ENCODE assay signal across 1 cellular context in the genomic region with DNA sequence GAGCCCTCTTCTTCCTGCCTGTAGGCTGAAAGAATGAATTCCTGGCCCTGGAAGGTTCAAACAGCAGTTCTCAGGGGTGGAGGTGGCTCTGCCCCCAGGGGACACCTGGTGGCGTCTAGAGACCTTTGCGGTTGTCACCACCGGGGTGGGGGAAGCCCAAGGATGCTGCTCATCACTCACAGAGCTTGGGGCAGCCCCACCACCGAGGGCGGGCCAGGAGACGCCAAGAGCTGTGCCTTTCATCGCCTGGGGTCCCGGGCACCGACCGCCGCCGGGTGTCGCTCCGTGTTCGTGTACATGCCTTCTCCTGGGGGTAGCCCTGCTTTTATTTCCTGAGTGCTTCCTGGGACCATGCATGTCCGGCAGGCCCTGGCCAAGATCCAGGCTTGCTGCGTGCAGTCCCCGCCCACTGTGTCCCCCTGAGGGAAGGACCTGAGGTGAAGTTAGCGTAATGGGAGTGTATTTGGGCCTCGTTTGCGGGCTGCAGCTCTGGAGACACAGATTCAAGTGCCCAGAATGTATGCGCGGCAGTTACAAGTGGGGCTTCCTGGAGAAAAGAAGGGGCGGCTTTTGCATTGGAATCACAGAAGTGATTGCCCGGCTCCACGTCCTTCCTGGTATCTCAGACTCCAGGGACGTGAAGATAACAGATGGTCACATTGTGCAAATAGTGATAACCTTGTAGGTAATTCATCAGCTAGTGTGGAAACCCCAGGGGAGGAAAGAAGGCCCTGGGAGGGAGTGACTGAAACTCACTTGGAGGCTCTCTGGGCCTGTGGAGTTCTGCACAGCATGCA.
TF ChIP-seq lines count a peak whose summit lies in the region.

No MANE protein-coding gene starts in this region.

TF ChIP-seq in HepG2, 621 proteins besides CTCF, POLR2A, EP300 and RAD21 (continued from another document and continues in another):
- TF ChIP-seq, protein P1, sequence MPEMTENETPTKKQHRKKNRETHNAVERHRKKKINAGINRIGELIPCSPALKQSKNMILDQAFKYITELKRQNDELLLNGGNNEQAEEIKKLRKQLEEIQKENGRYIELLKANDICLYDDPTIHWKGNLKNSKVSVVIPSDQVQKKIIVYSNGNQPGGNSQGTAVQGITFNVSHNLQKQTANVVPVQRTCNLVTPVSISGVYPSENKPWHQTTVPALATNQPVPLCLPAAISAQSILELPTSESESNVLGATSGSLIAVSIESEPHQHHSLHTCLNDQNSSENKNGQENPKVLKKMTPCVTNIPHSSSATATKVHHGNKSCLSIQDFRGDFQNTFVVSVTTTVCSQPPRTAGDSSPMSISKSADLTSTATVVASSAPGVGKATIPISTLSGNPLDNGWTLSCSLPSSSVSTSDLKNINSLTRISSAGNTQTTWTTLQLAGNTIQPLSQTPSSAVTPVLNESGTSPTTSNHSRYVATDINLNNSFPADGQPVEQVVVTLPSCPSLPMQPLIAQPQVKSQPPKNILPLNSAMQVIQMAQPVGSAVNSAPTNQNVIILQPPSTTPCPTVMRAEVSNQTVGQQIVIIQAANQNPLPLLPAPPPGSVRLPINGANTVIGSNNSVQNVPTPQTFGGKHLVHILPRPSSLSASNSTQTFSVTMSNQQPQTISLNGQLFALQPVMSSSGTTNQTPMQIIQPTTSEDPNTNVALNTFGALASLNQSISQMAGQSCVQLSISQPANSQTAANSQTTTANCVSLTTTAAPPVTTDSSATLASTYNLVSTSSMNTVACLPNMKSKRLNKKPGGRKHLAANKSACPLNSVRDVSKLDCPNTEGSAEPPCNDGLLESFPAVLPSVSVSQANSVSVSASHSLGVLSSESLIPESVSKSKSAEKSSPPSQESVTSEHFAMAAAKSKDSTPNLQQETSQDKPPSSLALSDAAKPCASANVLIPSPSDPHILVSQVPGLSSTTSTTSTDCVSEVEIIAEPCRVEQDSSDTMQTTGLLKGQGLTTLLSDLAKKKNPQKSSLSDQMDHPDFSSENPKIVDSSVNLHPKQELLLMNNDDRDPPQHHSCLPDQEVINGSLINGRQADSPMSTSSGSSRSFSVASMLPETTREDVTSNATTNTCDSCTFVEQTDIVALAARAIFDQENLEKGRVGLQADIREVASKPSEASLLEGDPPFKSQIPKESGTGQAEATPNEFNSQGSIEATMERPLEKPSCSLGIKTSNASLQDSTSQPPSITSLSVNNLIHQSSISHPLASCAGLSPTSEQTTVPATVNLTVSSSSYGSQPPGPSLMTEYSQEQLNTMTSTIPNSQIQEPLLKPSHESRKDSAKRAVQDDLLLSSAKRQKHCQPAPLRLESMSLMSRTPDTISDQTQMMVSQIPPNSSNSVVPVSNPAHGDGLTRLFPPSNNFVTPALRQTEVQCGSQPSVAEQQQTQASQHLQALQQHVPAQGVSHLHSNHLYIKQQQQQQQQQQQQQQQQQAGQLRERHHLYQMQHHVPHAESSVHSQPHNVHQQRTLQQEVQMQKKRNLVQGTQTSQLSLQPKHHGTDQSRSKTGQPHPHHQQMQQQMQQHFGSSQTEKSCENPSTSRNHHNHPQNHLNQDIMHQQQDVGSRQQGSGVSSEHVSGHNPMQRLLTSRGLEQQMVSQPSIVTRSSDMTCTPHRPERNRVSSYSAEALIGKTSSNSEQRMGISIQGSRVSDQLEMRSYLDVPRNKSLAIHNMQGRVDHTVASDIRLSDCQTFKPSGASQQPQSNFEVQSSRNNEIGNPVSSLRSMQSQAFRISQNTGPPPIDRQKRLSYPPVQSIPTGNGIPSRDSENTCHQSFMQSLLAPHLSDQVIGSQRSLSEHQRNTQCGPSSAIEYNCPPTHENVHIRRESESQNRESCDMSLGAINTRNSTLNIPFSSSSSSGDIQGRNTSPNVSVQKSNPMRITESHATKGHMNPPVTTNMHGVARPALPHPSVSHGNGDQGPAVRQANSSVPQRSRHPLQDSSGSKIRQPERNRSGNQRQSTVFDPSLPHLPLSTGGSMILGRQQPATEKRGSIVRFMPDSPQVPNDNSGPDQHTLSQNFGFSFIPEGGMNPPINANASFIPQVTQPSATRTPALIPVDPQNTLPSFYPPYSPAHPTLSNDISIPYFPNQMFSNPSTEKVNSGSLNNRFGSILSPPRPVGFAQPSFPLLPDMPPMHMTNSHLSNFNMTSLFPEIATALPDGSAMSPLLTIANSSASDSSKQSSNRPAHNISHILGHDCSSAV (CRISPR knock-in tag; IDR thresholded peaks at IDR 0.05; ENCODE audit: borderline replicate concordance), result no peak
- TF ChIP-seq NBN (conservative IDR thresholded peaks at IDR 0.05), result no peak
- TF ChIP-seq, protein P2, sequence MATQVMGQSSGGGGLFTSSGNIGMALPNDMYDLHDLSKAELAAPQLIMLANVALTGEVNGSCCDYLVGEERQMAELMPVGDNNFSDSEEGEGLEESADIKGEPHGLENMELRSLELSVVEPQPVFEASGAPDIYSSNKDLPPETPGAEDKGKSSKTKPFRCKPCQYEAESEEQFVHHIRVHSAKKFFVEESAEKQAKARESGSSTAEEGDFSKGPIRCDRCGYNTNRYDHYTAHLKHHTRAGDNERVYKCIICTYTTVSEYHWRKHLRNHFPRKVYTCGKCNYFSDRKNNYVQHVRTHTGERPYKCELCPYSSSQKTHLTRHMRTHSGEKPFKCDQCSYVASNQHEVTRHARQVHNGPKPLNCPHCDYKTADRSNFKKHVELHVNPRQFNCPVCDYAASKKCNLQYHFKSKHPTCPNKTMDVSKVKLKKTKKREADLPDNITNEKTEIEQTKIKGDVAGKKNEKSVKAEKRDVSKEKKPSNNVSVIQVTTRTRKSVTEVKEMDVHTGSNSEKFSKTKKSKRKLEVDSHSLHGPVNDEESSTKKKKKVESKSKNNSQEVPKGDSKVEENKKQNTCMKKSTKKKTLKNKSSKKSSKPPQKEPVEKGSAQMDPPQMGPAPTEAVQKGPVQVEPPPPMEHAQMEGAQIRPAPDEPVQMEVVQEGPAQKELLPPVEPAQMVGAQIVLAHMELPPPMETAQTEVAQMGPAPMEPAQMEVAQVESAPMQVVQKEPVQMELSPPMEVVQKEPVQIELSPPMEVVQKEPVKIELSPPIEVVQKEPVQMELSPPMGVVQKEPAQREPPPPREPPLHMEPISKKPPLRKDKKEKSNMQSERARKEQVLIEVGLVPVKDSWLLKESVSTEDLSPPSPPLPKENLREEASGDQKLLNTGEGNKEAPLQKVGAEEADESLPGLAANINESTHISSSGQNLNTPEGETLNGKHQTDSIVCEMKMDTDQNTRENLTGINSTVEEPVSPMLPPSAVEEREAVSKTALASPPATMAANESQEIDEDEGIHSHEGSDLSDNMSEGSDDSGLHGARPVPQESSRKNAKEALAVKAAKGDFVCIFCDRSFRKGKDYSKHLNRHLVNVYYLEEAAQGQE (IDR thresholded peaks at IDR 0.05; ENCODE audit: borderline replicate concordance in 1 of 2, low read depth in 1 of 2, low read length in 2 of 2), result no peak
- TF ChIP-seq ZNF703 (CRISPR knock-in tag; IDR thresholded peaks at IDR 0.05; ENCODE audit: borderline replicate concordance), result no peak
- TF ChIP-seq PPARG (CRISPR knock-in tag; conservative IDR thresholded peaks at IDR 0.05), result no peak
- no peak for TF ChIP-seq ZBTB8A (CRISPR knock-in tag; IDR thresholded peaks at IDR 0.05; ENCODE audit: borderline replicate concordance, low read depth)
- TF ChIP-seq, protein P3, sequence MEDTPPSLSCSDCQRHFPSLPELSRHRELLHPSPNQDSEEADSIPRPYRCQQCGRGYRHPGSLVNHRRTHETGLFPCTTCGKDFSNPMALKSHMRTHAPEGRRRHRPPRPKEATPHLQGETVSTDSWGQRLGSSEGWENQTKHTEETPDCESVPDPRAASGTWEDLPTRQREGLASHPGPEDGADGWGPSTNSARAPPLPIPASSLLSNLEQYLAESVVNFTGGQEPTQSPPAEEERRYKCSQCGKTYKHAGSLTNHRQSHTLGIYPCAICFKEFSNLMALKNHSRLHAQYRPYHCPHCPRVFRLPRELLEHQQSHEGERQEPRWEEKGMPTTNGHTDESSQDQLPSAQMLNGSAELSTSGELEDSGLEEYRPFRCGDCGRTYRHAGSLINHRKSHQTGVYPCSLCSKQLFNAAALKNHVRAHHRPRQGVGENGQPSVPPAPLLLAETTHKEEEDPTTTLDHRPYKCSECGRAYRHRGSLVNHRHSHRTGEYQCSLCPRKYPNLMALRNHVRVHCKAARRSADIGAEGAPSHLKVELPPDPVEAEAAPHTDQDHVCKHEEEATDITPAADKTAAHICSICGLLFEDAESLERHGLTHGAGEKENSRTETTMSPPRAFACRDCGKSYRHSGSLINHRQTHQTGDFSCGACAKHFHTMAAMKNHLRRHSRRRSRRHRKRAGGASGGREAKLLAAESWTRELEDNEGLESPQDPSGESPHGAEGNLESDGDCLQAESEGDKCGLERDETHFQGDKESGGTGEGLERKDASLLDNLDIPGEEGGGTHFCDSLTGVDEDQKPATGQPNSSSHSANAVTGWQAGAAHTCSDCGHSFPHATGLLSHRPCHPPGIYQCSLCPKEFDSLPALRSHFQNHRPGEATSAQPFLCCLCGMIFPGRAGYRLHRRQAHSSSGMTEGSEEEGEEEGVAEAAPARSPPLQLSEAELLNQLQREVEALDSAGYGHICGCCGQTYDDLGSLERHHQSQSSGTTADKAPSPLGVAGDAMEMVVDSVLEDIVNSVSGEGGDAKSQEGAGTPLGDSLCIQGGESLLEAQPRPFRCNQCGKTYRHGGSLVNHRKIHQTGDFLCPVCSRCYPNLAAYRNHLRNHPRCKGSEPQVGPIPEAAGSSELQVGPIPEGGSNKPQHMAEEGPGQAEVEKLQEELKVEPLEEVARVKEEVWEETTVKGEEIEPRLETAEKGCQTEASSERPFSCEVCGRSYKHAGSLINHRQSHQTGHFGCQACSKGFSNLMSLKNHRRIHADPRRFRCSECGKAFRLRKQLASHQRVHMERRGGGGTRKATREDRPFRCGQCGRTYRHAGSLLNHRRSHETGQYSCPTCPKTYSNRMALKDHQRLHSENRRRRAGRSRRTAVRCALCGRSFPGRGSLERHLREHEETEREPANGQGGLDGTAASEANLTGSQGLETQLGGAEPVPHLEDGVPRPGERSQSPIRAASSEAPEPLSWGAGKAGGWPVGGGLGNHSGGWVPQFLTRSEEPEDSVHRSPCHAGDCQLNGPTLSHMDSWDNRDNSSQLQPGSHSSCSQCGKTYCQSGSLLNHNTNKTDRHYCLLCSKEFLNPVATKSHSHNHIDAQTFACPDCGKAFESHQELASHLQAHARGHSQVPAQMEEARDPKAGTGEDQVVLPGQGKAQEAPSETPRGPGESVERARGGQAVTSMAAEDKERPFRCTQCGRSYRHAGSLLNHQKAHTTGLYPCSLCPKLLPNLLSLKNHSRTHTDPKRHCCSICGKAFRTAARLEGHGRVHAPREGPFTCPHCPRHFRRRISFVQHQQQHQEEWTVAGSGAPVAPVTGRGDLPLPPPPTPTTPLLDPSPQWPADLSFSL (CRISPR knock-in tag; IDR thresholded peaks at IDR 0.05), result no peak
- TF ChIP-seq HOXA3 (CRISPR knock-in tag; IDR thresholded peaks at IDR 0.05), result peak; percentile 54
- TF ChIP-seq, protein P4, sequence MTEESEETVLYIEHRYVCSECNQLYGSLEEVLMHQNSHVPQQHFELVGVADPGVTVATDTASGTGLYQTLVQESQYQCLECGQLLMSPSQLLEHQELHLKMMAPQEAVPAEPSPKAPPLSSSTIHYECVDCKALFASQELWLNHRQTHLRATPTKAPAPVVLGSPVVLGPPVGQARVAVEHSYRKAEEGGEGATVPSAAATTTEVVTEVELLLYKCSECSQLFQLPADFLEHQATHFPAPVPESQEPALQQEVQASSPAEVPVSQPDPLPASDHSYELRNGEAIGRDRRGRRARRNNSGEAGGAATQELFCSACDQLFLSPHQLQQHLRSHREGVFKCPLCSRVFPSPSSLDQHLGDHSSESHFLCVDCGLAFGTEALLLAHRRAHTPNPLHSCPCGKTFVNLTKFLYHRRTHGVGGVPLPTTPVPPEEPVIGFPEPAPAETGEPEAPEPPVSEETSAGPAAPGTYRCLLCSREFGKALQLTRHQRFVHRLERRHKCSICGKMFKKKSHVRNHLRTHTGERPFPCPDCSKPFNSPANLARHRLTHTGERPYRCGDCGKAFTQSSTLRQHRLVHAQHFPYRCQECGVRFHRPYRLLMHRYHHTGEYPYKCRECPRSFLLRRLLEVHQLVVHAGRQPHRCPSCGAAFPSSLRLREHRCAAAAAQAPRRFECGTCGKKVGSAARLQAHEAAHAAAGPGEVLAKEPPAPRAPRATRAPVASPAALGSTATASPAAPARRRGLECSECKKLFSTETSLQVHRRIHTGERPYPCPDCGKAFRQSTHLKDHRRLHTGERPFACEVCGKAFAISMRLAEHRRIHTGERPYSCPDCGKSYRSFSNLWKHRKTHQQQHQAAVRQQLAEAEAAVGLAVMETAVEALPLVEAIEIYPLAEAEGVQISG (CRISPR knock-in tag; IDR thresholded peaks at IDR 0.05), result peak; percentile 68
- no peak for TF ChIP-seq ZNF138 (CRISPR knock-in tag; IDR thresholded peaks at IDR 0.05; ENCODE audit: low read depth)
- no peak for TF ChIP-seq ZNF614 (CRISPR knock-in tag; IDR thresholded peaks at IDR 0.05; ENCODE audit: borderline replicate concordance)
- TF ChIP-seq, protein P5, sequence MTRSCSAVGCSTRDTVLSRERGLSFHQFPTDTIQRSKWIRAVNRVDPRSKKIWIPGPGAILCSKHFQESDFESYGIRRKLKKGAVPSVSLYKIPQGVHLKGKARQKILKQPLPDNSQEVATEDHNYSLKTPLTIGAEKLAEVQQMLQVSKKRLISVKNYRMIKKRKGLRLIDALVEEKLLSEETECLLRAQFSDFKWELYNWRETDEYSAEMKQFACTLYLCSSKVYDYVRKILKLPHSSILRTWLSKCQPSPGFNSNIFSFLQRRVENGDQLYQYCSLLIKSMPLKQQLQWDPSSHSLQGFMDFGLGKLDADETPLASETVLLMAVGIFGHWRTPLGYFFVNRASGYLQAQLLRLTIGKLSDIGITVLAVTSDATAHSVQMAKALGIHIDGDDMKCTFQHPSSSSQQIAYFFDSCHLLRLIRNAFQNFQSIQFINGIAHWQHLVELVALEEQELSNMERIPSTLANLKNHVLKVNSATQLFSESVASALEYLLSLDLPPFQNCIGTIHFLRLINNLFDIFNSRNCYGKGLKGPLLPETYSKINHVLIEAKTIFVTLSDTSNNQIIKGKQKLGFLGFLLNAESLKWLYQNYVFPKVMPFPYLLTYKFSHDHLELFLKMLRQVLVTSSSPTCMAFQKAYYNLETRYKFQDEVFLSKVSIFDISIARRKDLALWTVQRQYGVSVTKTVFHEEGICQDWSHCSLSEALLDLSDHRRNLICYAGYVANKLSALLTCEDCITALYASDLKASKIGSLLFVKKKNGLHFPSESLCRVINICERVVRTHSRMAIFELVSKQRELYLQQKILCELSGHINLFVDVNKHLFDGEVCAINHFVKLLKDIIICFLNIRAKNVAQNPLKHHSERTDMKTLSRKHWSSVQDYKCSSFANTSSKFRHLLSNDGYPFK (CRISPR knock-in tag; IDR thresholded peaks at IDR 0.05; ENCODE audit: borderline replicate concordance), result no peak
- no peak for TF ChIP-seq PTBP1 (IDR thresholded peaks at IDR 0.05; ENCODE audit: low read depth, low read length, poor library complexity, severe bottlenecking)
- no peak for TF ChIP-seq ZNF749 (CRISPR knock-in tag; IDR thresholded peaks at IDR 0.05; ENCODE audit: borderline replicate concordance)
- TF ChIP-seq, protein P6, sequence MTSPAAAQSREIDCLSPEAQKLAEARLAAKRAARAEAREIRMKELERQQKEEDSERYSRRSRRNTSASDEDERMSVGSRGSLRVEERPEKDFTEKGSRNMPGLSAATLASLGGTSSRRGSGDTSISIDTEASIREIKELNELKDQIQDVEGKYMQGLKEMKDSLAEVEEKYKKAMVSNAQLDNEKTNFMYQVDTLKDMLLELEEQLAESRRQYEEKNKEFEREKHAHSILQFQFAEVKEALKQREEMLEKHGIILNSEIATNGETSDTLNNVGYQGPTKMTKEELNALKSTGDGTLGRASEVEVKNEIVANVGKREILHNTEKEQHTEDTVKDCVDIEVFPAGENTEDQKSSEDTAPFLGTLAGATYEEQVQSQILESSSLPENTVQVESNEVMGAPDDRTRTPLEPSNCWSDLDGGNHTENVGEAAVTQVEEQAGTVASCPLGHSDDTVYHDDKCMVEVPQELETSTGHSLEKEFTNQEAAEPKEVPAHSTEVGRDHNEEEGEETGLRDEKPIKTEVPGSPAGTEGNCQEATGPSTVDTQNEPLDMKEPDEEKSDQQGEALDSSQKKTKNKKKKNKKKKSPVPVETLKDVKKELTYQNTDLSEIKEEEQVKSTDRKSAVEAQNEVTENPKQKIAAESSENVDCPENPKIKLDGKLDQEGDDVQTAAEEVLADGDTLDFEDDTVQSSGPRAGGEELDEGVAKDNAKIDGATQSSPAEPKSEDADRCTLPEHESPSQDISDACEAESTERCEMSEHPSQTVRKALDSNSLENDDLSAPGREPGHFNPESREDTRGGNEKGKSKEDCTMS (CRISPR knock-in tag; conservative IDR thresholded peaks at IDR 0.05), result no peak
- TF ChIP-seq ZNF841 (CRISPR knock-in tag; IDR thresholded peaks at IDR 0.05; ENCODE audit: borderline replicate concordance), result no peak
